Comparison of ENCODE assay signal across 8 cellular contexts in genomic region chr4:139015269-139015947, GRCh38. TPM values are rescaled to one million over a fixed set of nuclear protein-coding genes. Genes with fewer than 3 reads are reported as not detected.
A peak's percentile ranks its signal among the peaks of the same experiment; 100 is the strongest.
DNase-seq lines count a peak whose midpoint lies in the region; ATAC-seq and TF ChIP-seq lines count a peak whose summit lies in the region.

Gene NOCT (plus strand): TSS chr4:139015781. CDS start chr4:139015982, 201 bp downstream.

- POLR2A ChIA-PET in T-cell (lab: Charles Lee): interaction anchor here (0.6 to 1.3 kb wide), 10 partner anchors 15 to 593 kb away, joined by 3 to 15 read pairs (median 4); partner anchors contain the start of gene ELF2 (in 1 of the 2)

- peak; percentile 18 for TF ChIP-seq CTCF in GM13977 (IDR thresholded peaks at IDR 0.05; ENCODE audit: extremely low read depth, insufficient read depth, missing control alignments)
- peak; percentile 39 for TF ChIP-seq CTCF in type B pancreatic cell (conservative IDR thresholded peaks at IDR 0.05)

- intact Hi-C loops in cardiac septum (cut with DNase I): loop anchor here (2.0 to 5.0 kb wide), 2 partner anchors 61 to 162 kb away; partner anchors contain the start of gene ELF2

- peak within 1 kb of the TSS; percentile 89 for H3K27ac ChIP-seq in adipose tissue (ENCODE audit: low read depth, low read length)

- H3K36me3 Mint-ChIP-seq in T-cell (no peaks in the 10 kb centered on the region), type B pancreatic cell (no peaks in the 10 kb centered on the region)

- H3K27ac Mint-ChIP-seq in T-cell (peak within 1 kb of the TSS; percentile 92 to 96), type B pancreatic cell (peak within 1 kb of the TSS; percentile 93)

- 0 to 1% (median 1%) methylated on average over 62 of the region's 62 CpGs for WGBS in adipose tissue, 3 donors

- DNase-seq in GM13977 (ENCODE audit: low spot score): peak; percentile 97
- peak; percentile 88 for DNase-seq in NCI-H146 (lab: John Stamatoyannopoulos, UW)
- DNase-seq in T-cell: peak; percentile 72 to 94 (median 89)
- peak; percentile 97 for DNase-seq in cardiac septum (ENCODE audit: low spot score)
- DNase-seq in pons (ENCODE audit: low spot score): peak; percentile 86
- DNase-seq in type B pancreatic cell (ENCODE audit: extremely low spot score, unreplicated experiment): peak; percentile 92

- no peaks in the 10 kb centered on the region for H3K9me3 Mint-ChIP-seq in T-cell
- peaks cover 4% of the 10 kb centered on the region for H3K9me3 Mint-ChIP-seq in type B pancreatic cell

- ATAC-seq in HG02870 (IDR thresholded peaks at IDR 0.05; ENCODE audit: unreplicated experiment) (peak; percentile 94), T-cell (replicated peaks in 1 of 4) (peak; percentile 91 to 97 (median 96))

- H3K27me3 Mint-ChIP-seq in T-cell (no peaks in the 10 kb centered on the region), type B pancreatic cell (no peaks in the 10 kb centered on the region)

- in situ Hi-C loops in GM13977 (cut with MboI; ENCODE audit: low pct_unique_long_range_greater_than_20kb, low sequenced_read_pairs, unreplicated experiment): no loop called here

- H3K4me1 Mint-ChIP-seq in T-cell (peaks cover 19 to 26% (median 23%) of the 10 kb centered on the region in 3 donors), type B pancreatic cell (ENCODE audit: unreplicated experiment) (peaks cover 41% of the 10 kb centered on the region)

- H3K4me3 Mint-ChIP-seq in T-cell: peak within 1 kb of the TSS; percentile 82 to 94 (median 86)
- H3K4me3 Mint-ChIP-seq in type B pancreatic cell: peak within 1 kb of the TSS; percentile 96

- CTCF ChIA-PET in T-cell (lab: Charles Lee): interaction anchor here (0.5 to 3.5 kb wide), 7 partner anchors 15 to 286 kb away, joined by 3 to 30 read pairs (median 3); partner anchors contain the start of gene NAA15 (in 1 of the 2)

RNA-seq across cellular contexts. Expression of gene NOCT, which starts in this region (rescaled TPM):
- total RNA-seq in T-cell (10 to 100 TPM in 1 of 5 donors, 1 to 10 TPM in 4; 2.4 to 19.3 (median 3.1) TPM), cardiac septum (7.3 TPM), type B pancreatic cell (ENCODE audit: low replicate concordance) (9.2 and 13.6 TPM in 2 replicates)
- polyA plus RNA-seq in adipose tissue: 10 to 100 TPM in 1 of 3 donors, 1 to 10 TPM in 1, under 1 TPM in 1; 0.97 to 34.7 (median 5.7) TPM

Comparison
In these comparisons a context has a peak if more than half of its experiments do, and no peak if none do; other contexts are left out.
1. Peak in every context shown above with its lines: DNase-seq, ATAC-seq and H3K27ac ChIP-seq.